Comparison of ENCODE assay signal across 1 cellular context in the genomic region with DNA sequence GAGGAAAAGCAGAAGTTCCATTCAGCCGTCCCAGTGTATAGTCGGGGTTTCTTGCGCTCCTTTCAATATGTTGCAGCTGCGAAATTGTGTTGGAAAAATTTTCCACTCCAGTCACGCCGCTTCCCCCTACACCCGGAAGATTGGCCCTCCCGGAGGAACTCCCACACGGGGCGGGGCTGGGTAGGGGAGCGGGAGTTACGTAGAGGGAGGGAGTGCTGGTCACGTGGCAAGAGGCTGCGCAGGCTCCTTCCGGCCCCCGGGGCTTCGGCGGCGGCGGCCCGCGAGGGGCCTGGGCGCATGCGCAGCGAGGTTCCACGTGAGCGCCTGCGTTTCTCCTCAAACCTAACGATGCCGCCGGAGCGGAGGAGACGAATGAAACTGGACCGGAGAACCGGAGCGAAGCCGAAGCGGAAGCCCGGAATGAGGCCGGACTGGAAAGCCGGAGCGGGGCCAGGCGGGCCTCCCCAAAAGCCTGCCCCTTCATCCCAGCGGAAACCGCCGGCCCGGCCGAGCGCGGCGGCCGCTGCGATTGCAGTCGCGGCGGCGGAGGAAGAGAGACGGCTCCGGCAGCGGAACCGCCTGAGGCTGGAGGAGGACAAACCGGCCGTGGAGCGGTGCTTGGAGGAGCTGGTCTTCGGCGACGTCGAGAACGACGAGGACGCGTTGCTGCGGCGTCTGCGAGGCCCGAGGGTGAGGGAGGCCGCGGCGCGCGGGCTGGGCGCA.
TF ChIP-seq lines count a peak whose summit lies in the region.

A gene (plus strand): TSS at position 310 of the 723 bp plus-strand sequence. CDS start 39 bp downstream, at position 349.

TF ChIP-seq in A549, 52 proteins besides CTCF, POLR2A, EP300 and RAD21 (continued from another document):
- TF ChIP-seq PHF8 (IDR thresholded peaks at IDR 0.05; ENCODE audit: borderline replicate concordance, low read depth) (peak; percentile 99), GATA3 (IDR thresholded peaks at IDR 0.05; ENCODE audit: borderline replicate concordance) (peak; percentile 82; the same call in 1 of the 2 replicates), RNF2 (IDR thresholded peaks at IDR 0.05; ENCODE audit: borderline replicate concordance, low read depth) (peak; percentile 53; the same call in 1 of the 2 replicates), TP53 (CRISPR knock-in tag; IDR thresholded peaks at IDR 0.05) (0 out of 2 replicates have a peak, but pooled peaks have one; percentile 60), CBX2 (IDR thresholded peaks at IDR 0.05; ENCODE audit: borderline replicate concordance, low read depth) (no peak), HOXA7 (CRISPR knock-in tag; IDR thresholded peaks at IDR 0.05) (no peak)
- TF ChIP-seq, protein P1, sequence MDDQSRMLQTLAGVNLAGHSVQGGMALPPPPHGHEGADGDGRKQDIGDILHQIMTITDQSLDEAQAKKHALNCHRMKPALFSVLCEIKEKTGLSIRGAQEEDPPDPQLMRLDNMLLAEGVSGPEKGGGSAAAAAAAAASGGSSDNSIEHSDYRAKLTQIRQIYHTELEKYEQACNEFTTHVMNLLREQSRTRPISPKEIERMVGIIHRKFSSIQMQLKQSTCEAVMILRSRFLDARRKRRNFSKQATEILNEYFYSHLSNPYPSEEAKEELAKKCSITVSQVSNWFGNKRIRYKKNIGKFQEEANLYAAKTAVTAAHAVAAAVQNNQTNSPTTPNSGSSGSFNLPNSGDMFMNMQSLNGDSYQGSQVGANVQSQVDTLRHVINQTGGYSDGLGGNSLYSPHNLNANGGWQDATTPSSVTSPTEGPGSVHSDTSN (IDR thresholded peaks at IDR 0.05): peak; percentile 6
- TF ChIP-seq, protein P2, sequence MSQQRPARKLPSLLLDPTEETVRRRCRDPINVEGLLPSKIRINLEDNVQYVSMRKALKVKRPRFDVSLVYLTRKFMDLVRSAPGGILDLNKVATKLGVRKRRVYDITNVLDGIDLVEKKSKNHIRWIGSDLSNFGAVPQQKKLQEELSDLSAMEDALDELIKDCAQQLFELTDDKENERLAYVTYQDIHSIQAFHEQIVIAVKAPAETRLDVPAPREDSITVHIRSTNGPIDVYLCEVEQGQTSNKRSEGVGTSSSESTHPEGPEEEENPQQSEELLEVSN (IDR thresholded peaks at IDR 0.05; ENCODE audit: borderline replicate concordance, low read depth): peak; percentile 95
TF ChIP-seq in A549: peak in this region for 19.
